ENCODE assay signal across 11 cellular contexts in genomic region chrX:40720386-40720785, GRCh38.
"Had no signal": no experiment of that assay in that cellular context is flagged by ENCODE, and none has a peak within 500 bp of the region (broad histone marks: within the 10 kb centered on the region; RNA-seq: fewer than 3 reads in every experiment).

No MANE protein-coding gene starts in this region.

- H3K4me3 ChIP-seq: sigmoid colon, thyroid gland, uterus had no signal

- H3K27me3 Mint-ChIP-seq: activated CD4-positive, alpha-beta T cell treated with anti-CD3 and anti-CD28 coated beads, Interleukin-2, amount 10 ng/mL, durations not matched to agents 7 days and 5 days; activated naive CD8-positive, alpha-beta T cell treated with anti-CD3 and anti-CD28 coated beads, Interleukin-2, amount 50 U/mL, for 24 hours had no signal

- ATAC-seq: activated naive CD8-positive, alpha-beta T cell treated with anti-CD3 and anti-CD28 coated beads, Interleukin-2, amount 50 U/mL, for 24 hours; stimulated activated effector memory CD8-positive, alpha-beta T cell treated with anti-CD3 and anti-CD28 coated beads, Interleukin-12 subunit alpha, Interleukin-12 subunit beta, amount 100 ng/mL, for 72 hours had no signal

- H3K9me3 Mint-ChIP-seq: activated naive CD8-positive, alpha-beta T cell treated with anti-CD3 and anti-CD28 coated beads, Interleukin-2, amount 50 U/mL, for 24 hours; stimulated activated effector memory CD8-positive, alpha-beta T cell treated with anti-CD3 and anti-CD28 coated beads, Interleukin-12 subunit alpha, Interleukin-12 subunit beta, amount 100 ng/mL, for 72 hours had no signal

- H3K36me3 ChIP-seq: thyroid gland, uterus had no signal

- H3K27me3 ChIP-seq: sigmoid colon, thyroid gland, uterus had no signal

- H3K27ac ChIP-seq: sigmoid colon, thyroid gland, uterus had no signal

- H3K9me3 ChIP-seq: sigmoid colon, thyroid gland, uterus had no signal

- H3K27ac Mint-ChIP-seq: activated CD4-positive, alpha-beta T cell treated with anti-CD3 and anti-CD28 coated beads, Interleukin-2, amount 10 ng/mL, durations not matched to agents 7 days and 5 days; activated naive CD8-positive, alpha-beta T cell treated with anti-CD3 and anti-CD28 coated beads, Interleukin-2, amount 50 U/mL, for 24 hours; stimulated activated effector memory CD8-positive, alpha-beta T cell treated with anti-CD3 and anti-CD28 coated beads, Interleukin-12 subunit alpha, Interleukin-12 subunit beta, amount 100 ng/mL, for 72 hours had no signal

- H3K4me3 Mint-ChIP-seq: activated CD4-positive, alpha-beta T cell treated with anti-CD3 and anti-CD28 coated beads, Interleukin-2, amount 10 ng/mL, durations not matched to agents 7 days and 5 days; activated naive CD8-positive, alpha-beta T cell treated with anti-CD3 and anti-CD28 coated beads, Interleukin-2, amount 50 U/mL, for 24 hours; stimulated activated effector memory CD8-positive, alpha-beta T cell treated with anti-CD3 and anti-CD28 coated beads, Interleukin-12 subunit alpha, Interleukin-12 subunit beta, amount 100 ng/mL, for 72 hours had no signal

- DNase-seq: activated CD4-positive, alpha-beta T cell treated with anti-CD3 and anti-CD28 coated beads, Interleukin-2, amount 10 ng/mL, durations not matched to agents 7 days and 5 days; activated CD8-positive, alpha-beta memory T cell treated with anti-CD3 and anti-CD28 coated beads, Interleukin-2, amount 50 U/mL, for 48 hours; activated naive CD4-positive, alpha-beta T cell; activated naive CD8-positive, alpha-beta T cell treated with anti-CD3 and anti-CD28 coated beads, Interleukin-2, amount 50 U/mL, for 24 hours; aorta; kidney; sigmoid colon; T-helper 9 cell; uterus had no signal

- H3K4me1 ChIP-seq: sigmoid colon, thyroid gland, uterus had no signal
